12 cellular contexts compared by ENCODE assay signal in genomic region chr14:92655372-92655771, GRCh38.
DNase-seq lines count a peak whose midpoint lies in the region; ATAC-seq and TF ChIP-seq lines count a peak whose summit lies in the region.
"Had no signal": no experiment of that assay in that cellular context is flagged by ENCODE, and none has a peak within 500 bp of the region (broad histone marks: within the 10 kb centered on the region; RNA-seq: fewer than 3 reads in every experiment).

No MANE protein-coding gene starts in this region.

- TF ChIP-seq CTCF in activated B cell treated with CpG ODN at 0.5 μM for 24 hours (IDR thresholded peaks at IDR 0.05) (no peak), stomach (IDR thresholded peaks at IDR 0.05) (no peak)

- no peaks in the 10 kb centered on the region for H3K9me3 Mint-ChIP-seq in activated B cell treated with CpG ODN at 0.5 μM for 24 hours
- no peaks in the 10 kb centered on the region for H3K9me3 Mint-ChIP-seq in immature natural killer cell

- no peak for TF ChIP-seq POLR2A in stomach (IDR thresholded peaks at IDR 0.05)

- H3K9me3 ChIP-seq in stomach: no peaks in the 10 kb centered on the region

- no peaks in the 10 kb centered on the region for H3K27me3 ChIP-seq in stomach

- DNase-seq in activated CD4-positive, alpha-beta T cell treated with anti-CD3 and anti-CD28 coated beads for 48 hours: peak; percentile 27
- DNase-seq in activated CD4-positive, alpha-beta T cell treated with anti-CD3 and anti-CD28 coated beads, Interleukin-2, amount 50 U/mL, for 48 hours: no peak
- DNase-seq in activated B cell treated with CpG ODN at 0.5 μM for 24 hours (no peak), immature natural killer cell (peak; percentile 66 to 75 (median 69)), stomach (no peak), MV-4-11 (lab: John Stamatoyannopoulos, UW) (no peak), cortex of kidney (lab: John Stamatoyannopoulos, UW) (no peak)
- DNase-seq: activated CD4-positive, alpha-beta T cell treated with anti-CD3 and anti-CD28 coated beads, Interleukin-2, amount 50 U/mL, for 4 hours; amygdala; DMS 273 treated with DMSO at 0.1 percent for 48 hours; NCI-H2171 had no signal

- peaks cover 0 to 43% (median 3%) of the 10 kb centered on the region in 4 donors for H3K4me1 ChIP-seq in stomach

- H3K27me3 Mint-ChIP-seq in activated B cell treated with CpG ODN at 0.5 μM for 24 hours (no peaks in the 10 kb centered on the region), immature natural killer cell (ENCODE audit: low read depth in 3 of 3) (peaks cover 36 to 66% (median 48%) of the 10 kb centered on the region in 3 donors)

- WGBS in stomach, 5 donors: 61 to 77% (median 68%) methylated on average over 5 of the region's 5 CpGs

- POLR2A ChIA-PET in activated B cell treated with CpG ODN at 0.5 μM for 24 hours (lab: Charles Lee): interaction anchor here (0.6 to 5.7 kb wide), 3 partner anchors 20 to 533 kb away, joined by 3 to 144 read pairs (median 4); partner anchors contain the start of gene CPSF2

- H3K4me3 ChIP-seq in stomach: peak overlapping the region in 1 of 4 donors; percentile 37

- H3K27ac Mint-ChIP-seq in activated B cell treated with CpG ODN at 0.5 μM for 24 hours (peak overlapping the region; percentile 74), immature natural killer cell (peak overlapping the region; percentile 92 to 100 (median 100))

- TF ChIP-seq EP300 in stomach (IDR thresholded peaks at IDR 0.05): no peak

- CTCF ChIA-PET in activated B cell treated with CpG ODN at 0.5 μM for 24 hours (lab: Charles Lee): no interaction called here

- H3K4me3 Mint-ChIP-seq in activated B cell treated with CpG ODN at 0.5 μM for 24 hours: peak overlapping the region; percentile 77
- H3K4me3 Mint-ChIP-seq in immature natural killer cell: peak overlapping the region; percentile 93 to 100 (median 99)

- peak overlapping the region in 4 of 5 donors; percentile 53 to 90 (median 83) for H3K27ac ChIP-seq in stomach

- intact Hi-C loops in activated B cell treated with CpG ODN at 0.5 μM for 24 hours (cut with micrococcal nuclease) (no loop called here), stomach (cut with DNase I; ENCODE audit: low total_unique reads) (no loop called here)

- H3K36me3 Mint-ChIP-seq in activated B cell treated with CpG ODN at 0.5 μM for 24 hours (ENCODE audit: low read depth) (peaks cover 69% of the 10 kb centered on the region), immature natural killer cell (peaks cover 19 to 57% (median 24%) of the 10 kb centered on the region in 3 donors)

- ATAC-seq in activated B cell treated with CpG ODN at 0.5 μM for 24 hours (ENCODE audit: low read depth) (no peak), HG03175 (IDR thresholded peaks at IDR 0.05; ENCODE audit: unreplicated experiment) (no peak)

- H3K4me1 Mint-ChIP-seq in activated B cell treated with CpG ODN at 0.5 μM for 24 hours (peaks cover 79% of the 10 kb centered on the region), immature natural killer cell (peaks cover 80 to 85% of the 10 kb centered on the region in 2 donors)

- peaks cover 8 to 49% (median 30%) of the 10 kb centered on the region in 4 donors for H3K36me3 ChIP-seq in stomach

Comparison
In these comparisons a context has a peak if more than half of its experiments do, and no peak if none do; other contexts are left out.
1. DNase-seq: peak in activated CD4-positive, alpha-beta T cell treated with anti-CD3 and anti-CD28 coated beads for 48 hours (single experiment) and immature natural killer cell (3 of 3); none in activated CD4-positive, alpha-beta T cell treated with anti-CD3 and anti-CD28 coated beads, Interleukin-2, amount 50 U/mL, for 48 hours (0 of 2), activated B cell treated with CpG ODN at 0.5 μM for 24 hours (single experiment), stomach (single experiment), MV-4-11 (single experiment) and cortex of kidney (single experiment).